Comparison of ENCODE assay signal across 1 cellular context in the genomic region with DNA sequence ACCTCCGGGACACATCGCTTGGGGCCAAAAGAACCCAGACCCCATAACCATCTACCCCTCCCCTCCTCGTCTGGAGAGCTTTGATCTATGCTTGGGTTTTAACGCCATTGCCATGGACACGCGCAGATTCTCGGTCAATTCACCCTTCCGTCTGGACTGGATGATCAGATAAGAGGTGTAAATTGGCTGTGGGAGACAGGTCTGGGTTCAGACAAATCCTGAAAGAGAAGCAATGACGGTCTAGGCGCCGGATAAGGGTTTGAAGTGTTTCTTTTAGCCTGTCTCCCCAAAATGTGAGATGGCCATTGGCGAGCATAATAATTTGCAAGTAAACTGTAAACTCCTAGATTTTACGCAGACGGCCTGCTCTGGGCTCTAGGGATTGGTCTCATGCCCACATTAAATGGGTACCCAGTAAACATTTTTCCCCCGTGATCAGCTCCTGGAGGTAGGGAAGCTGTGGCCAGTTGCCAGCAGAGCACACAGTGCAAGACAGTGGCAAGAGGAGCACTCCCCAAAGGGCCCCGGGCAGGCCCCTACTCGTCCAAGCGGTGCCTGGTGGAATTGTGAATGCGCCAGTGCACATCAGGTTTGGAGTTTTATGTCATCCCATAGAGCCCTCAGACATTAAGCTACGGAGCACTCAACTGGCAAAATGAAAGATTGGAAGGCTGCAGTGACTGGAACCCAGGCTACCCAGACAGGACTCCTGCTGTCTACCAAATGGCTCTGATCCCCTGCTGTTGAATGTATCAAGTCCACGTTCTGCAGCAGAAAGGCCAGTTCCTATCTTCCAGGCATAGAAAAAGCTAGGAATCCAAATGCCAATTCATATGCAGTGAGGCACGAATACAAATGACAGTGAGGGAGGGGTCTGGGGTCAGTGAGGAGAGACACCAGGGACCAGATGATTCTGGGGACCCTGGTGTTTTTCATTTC.
TF ChIP-seq lines count a peak whose summit lies in the region.

No MANE protein-coding gene starts in this region.

TF ChIP-seq in WTC11, 78 proteins besides CTCF, POLR2A, EP300 and RAD21 (continued from another document):
- TF ChIP-seq, protein P1, sequence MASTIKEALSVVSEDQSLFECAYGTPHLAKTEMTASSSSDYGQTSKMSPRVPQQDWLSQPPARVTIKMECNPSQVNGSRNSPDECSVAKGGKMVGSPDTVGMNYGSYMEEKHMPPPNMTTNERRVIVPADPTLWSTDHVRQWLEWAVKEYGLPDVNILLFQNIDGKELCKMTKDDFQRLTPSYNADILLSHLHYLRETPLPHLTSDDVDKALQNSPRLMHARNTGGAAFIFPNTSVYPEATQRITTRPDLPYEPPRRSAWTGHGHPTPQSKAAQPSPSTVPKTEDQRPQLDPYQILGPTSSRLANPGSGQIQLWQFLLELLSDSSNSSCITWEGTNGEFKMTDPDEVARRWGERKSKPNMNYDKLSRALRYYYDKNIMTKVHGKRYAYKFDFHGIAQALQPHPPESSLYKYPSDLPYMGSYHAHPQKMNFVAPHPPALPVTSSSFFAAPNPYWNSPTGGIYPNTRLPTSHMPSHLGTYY (CRISPR knock-in tag; IDR thresholded peaks at IDR 0.05) = no peak
- TF ChIP-seq, protein P2, sequence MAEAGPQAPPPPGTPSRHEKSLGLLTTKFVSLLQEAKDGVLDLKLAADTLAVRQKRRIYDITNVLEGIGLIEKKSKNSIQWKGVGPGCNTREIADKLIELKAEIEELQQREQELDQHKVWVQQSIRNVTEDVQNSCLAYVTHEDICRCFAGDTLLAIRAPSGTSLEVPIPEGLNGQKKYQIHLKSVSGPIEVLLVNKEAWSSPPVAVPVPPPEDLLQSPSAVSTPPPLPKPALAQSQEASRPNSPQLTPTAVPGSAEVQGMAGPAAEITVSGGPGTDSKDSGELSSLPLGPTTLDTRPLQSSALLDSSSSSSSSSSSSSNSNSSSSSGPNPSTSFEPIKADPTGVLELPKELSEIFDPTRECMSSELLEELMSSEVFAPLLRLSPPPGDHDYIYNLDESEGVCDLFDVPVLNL (CRISPR knock-in tag; IDR thresholded peaks at IDR 0.05; ENCODE audit: borderline replicate concordance, low read depth) = no peak
- no peak for TF ChIP-seq NFYB (CRISPR knock-in tag; conservative IDR thresholded peaks at IDR 0.05; ENCODE audit: low read depth)
